ENCODE assay signal across 7 cellular contexts in the genomic region with DNA sequence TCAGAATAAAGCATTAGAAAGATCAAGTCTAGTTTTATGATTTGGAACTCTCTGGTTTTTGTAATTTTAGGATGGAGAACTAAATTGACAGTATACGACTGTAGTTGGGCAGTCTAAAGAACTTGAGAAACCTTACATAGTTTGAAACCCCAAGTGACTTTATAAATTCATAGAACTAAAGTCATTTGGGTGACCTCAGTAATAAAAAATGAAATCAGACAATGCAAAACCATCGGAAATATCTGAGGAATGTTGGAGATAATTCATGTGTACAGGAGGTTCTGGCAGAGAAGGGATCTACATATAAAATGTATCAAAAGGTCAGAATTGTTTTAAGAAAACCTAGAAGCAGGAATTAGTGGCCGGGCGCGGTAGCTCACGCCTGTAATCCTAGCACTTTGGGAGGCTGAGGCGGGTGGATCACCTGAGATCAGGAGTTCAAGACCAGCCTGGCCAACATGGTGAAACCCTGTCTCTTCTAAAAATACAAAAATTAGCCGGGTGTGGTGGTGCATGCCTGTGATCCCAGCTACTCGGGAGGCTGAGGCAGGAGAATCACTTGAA.
DNase-seq lines count a peak whose midpoint lies in the region; TF ChIP-seq lines count a peak whose summit lies in the region.
"Not testable (repeated sequence)": the region's sequence is repeated elsewhere in the genome, so short reads cannot be mapped to it uniquely, and the experiment has no call there.

No MANE protein-coding gene starts in this region.

- not testable (repeated sequence) for H3K4me3 Mint-ChIP-seq in mesothelial cell of epicardium

- not testable (repeated sequence) for H3K36me3 ChIP-seq in MG63; brain microvascular endothelial cell (replicated peaks)

- peaks cover 27% of the 10 kb centered on the region for H3K4me1 Mint-ChIP-seq in mesothelial cell of epicardium

- H3K36me3 Mint-ChIP-seq in mesothelial cell of epicardium: not testable (repeated sequence)

- peak overlapping the region; percentile 60 for H3K27ac Mint-ChIP-seq in mesothelial cell of epicardium

- not testable (repeated sequence) for H3K9me3 ChIP-seq in MG63

- peak; percentile 34 for DNase-seq in AG20443 (ENCODE audit: low spot score)
- DNase-seq in HCEC 1CT: peak; percentile 72
- peak; percentile 59 for DNase-seq in MG63
- peak; percentile 14 for DNase-seq in SW480 (ENCODE audit: low spot score)
- DNase-seq in brain microvascular endothelial cell: peak; percentile 49
- DNase-seq in fibroblast of peridontal ligament (ENCODE audit: extremely low read depth): peak; percentile 75
- DNase-seq in mesothelial cell of epicardium (ENCODE audit: low spot score in 2 of 2, unreplicated experiment in 2 of 2): not testable (repeated sequence)

- H3K27me3 ChIP-seq in MG63; brain microvascular endothelial cell (replicated peaks): not testable (repeated sequence)

- not testable (repeated sequence) for TF ChIP-seq CTCF in brain microvascular endothelial cell (IDR thresholded peaks at IDR 0.05; ENCODE audit: low read depth, low read length, missing control alignments); mesothelial cell of epicardium (IDR thresholded peaks at IDR 0.05; ENCODE audit: unreplicated experiment)

- H3K27ac ChIP-seq in brain microvascular endothelial cell: peak overlapping the region; percentile 42

- not testable (repeated sequence) for H3K4me3 ChIP-seq in MG63; brain microvascular endothelial cell (ENCODE audit: low read depth, low read length)

- in situ Hi-C loops in brain microvascular endothelial cell (cut with HindIII; ENCODE audit: low pct_ligation_motif_present, low sequenced_read_pairs): not testable (repeated sequence)

- H3K27me3 Mint-ChIP-seq in mesothelial cell of epicardium (ENCODE audit: low read depth): not testable (repeated sequence)

- not testable (repeated sequence) for H3K9me3 Mint-ChIP-seq in mesothelial cell of epicardium
